In the genomic region with DNA sequence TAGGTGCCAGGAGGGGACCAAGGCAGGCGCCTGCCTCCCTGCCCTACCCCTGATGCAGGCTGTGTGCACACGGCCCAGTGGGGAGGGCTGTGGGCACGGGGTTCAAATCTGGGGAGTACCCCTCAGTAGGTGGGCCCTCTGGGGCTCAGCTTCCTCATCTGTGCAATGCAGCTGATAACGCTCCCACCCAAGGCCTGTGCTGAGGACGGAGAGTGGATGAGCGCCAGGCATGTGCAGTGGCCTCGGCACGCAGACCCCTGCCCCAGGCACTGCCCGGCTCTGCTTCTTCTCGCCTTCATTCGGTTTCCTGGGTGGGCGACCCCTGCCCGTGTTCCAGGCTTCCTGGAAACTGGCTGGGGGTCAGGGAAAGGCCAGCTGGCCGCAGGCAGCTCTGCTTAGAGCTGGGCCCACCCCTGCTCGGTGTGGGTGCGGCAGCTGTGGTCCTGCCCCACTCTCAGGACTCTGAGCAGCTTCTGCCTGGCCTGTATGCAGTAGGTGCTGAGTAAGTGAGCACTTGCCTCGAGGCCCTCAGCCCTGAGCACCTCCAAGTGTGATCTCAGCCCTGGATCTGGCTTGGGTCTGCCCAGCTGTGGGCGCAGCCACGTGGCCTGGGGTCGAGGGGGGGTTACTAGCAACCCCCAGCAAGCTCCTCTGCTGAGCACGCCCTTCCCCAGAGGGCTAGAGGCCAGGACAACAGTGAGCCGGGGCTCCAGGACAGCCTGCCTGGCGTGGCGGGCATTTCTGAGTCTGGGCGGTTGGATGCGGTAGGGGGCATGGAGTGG, we compare ENCODE assay signal across 1 cellular context.
TF ChIP-seq lines count a peak whose summit lies in the region.

No MANE protein-coding gene starts in this region.

TF ChIP-seq in HepG2, 621 proteins besides CTCF, POLR2A, EP300 and RAD21 (continues in another document):
- TF ChIP-seq CEBPG (CRISPR knock-in tag; IDR thresholded peaks at IDR 0.05) (no peak), ZNF558 (CRISPR knock-in tag; IDR thresholded peaks at IDR 0.05; ENCODE audit: borderline replicate concordance) (no peak), ZNF713 (CRISPR knock-in tag; IDR thresholded peaks at IDR 0.05) (no peak), PTBP1 (IDR thresholded peaks at IDR 0.05; ENCODE audit: low read depth, low read length, poor library complexity, severe bottlenecking) (no peak), ESRRA (CRISPR knock-in tag; IDR thresholded peaks at IDR 0.05; ENCODE audit: low read depth) (no peak), RFX1 (IDR thresholded peaks at IDR 0.05) (no peak), ZNF567 (CRISPR knock-in tag; IDR thresholded peaks at IDR 0.05; ENCODE audit: borderline replicate concordance) (no peak), NR1H2 (CRISPR knock-in tag; IDR thresholded peaks at IDR 0.05; ENCODE audit: borderline replicate concordance, low read depth) (no peak), ZFX (CRISPR knock-in tag; IDR thresholded peaks at IDR 0.05; ENCODE audit: low read depth) (peak; percentile 41), NPAS2 (CRISPR knock-in tag; IDR thresholded peaks at IDR 0.05; ENCODE audit: borderline replicate concordance) (no peak), NFKBIZ (CRISPR knock-in tag; IDR thresholded peaks at IDR 0.05) (no peak), DMAP1 (CRISPR knock-in tag; IDR thresholded peaks at IDR 0.05) (0 out of 2 replicates have a peak, but pooled peaks have one; percentile 14), ZNF550 (CRISPR knock-in tag; IDR thresholded peaks at IDR 0.05; ENCODE audit: borderline replicate concordance) (no peak), EHMT2 (IDR thresholded peaks at IDR 0.05; ENCODE audit: borderline replicate concordance, low read depth, low read length) (no peak), ATF1 (CRISPR knock-in tag; IDR thresholded peaks at IDR 0.05) (no peak), MZF1 (CRISPR knock-in tag; IDR thresholded peaks at IDR 0.05; ENCODE audit: borderline replicate concordance) (no peak), HMG20A (CRISPR knock-in tag; IDR thresholded peaks at IDR 0.05; ENCODE audit: borderline replicate concordance) (no peak), PAF1 (CRISPR knock-in tag; IDR thresholded peaks at IDR 0.05) (no peak), HNRNPL (IDR thresholded peaks at IDR 0.05; ENCODE audit: low read depth, low read length) (0 out of 2 replicates have a peak, but pooled peaks have one; percentile 30), SIN3A (IDR thresholded peaks at IDR 0.05; ENCODE audit: borderline replicate concordance, low read depth, low read length) (no peak), ZNF124 (CRISPR knock-in tag; IDR thresholded peaks at IDR 0.05) (no peak), GTF2F1 (IDR thresholded peaks at IDR 0.05; ENCODE audit: low read length) (no peak)
- TF ChIP-seq, protein P1, sequence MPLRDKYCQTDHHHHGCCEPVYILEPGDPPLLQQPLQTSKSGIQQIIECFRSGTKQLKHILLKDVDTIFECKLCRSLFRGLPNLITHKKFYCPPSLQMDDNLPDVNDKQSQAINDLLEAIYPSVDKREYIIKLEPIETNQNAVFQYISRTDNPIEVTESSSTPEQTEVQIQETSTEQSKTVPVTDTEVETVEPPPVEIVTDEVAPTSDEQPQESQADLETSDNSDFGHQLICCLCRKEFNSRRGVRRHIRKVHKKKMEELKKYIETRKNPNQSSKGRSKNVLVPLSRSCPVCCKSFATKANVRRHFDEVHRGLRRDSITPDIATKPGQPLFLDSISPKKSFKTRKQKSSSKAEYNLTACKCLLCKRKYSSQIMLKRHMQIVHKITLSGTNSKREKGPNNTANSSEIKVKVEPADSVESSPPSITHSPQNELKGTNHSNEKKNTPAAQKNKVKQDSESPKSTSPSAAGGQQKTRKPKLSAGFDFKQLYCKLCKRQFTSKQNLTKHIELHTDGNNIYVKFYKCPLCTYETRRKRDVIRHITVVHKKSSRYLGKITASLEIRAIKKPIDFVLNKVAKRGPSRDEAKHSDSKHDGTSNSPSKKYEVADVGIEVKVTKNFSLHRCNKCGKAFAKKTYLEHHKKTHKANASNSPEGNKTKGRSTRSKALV (CRISPR knock-in tag; IDR thresholded peaks at IDR 0.05) = no peak
- TF ChIP-seq, protein P2, sequence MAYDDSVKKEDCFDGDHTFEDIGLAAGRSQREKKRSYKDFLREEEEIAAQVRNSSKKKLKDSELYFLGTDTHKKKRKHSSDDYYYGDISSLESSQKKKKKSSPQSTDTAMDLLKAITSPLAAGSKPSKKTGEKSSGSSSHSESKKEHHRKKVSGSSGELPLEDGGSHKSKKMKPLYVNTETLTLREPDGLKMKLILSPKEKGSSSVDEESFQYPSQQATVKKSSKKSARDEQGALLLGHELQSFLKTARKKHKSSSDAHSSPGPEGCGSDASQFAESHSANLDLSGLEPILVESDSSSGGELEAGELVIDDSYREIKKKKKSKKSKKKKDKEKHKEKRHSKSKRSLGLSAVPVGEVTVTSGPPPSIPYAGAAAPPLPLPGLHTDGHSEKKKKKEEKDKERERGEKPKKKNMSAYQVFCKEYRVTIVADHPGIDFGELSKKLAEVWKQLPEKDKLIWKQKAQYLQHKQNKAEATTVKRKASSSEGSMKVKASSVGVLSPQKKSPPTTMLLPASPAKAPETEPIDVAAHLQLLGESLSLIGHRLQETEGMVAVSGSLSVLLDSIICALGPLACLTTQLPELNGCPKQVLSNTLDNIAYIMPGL (CRISPR knock-in tag; IDR thresholded peaks at IDR 0.05; ENCODE audit: borderline replicate concordance in 1 of 2, low read depth in 1 of 2) = no peak
- TF ChIP-seq, protein P3, sequence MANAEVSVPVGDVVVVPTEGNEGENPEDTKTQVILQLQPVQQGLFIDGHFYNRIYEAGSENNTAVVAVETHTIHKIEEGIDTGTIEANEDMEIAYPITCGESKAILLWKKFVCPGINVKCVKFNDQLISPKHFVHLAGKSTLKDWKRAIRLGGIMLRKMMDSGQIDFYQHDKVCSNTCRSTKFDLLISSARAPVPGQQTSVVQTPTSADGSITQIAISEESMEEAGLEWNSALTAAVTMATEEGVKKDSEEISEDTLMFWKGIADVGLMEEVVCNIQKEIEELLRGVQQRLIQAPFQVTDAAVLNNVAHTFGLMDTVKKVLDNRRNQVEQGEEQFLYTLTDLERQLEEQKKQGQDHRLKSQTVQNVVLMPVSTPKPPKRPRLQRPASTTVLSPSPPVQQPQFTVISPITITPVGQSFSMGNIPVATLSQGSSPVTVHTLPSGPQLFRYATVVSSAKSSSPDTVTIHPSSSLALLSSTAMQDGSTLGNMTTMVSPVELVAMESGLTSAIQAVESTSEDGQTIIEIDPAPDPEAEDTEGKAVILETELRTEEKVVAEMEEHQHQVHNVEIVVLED (CRISPR knock-in tag; IDR thresholded peaks at IDR 0.05; ENCODE audit: borderline replicate concordance) = no peak
- TF ChIP-seq, protein P4, sequence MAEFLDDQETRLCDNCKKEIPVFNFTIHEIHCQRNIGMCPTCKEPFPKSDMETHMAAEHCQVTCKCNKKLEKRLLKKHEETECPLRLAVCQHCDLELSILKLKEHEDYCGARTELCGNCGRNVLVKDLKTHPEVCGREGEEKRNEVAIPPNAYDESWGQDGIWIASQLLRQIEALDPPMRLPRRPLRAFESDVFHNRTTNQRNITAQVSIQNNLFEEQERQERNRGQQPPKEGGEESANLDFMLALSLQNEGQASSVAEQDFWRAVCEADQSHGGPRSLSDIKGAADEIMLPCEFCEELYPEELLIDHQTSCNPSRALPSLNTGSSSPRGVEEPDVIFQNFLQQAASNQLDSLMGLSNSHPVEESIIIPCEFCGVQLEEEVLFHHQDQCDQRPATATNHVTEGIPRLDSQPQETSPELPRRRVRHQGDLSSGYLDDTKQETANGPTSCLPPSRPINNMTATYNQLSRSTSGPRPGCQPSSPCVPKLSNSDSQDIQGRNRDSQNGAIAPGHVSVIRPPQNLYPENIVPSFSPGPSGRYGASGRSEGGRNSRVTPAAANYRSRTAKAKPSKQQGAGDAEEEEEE (CRISPR knock-in tag; IDR thresholded peaks at IDR 0.05; ENCODE audit: borderline replicate concordance) = no peak
- TF ChIP-seq, protein P5, sequence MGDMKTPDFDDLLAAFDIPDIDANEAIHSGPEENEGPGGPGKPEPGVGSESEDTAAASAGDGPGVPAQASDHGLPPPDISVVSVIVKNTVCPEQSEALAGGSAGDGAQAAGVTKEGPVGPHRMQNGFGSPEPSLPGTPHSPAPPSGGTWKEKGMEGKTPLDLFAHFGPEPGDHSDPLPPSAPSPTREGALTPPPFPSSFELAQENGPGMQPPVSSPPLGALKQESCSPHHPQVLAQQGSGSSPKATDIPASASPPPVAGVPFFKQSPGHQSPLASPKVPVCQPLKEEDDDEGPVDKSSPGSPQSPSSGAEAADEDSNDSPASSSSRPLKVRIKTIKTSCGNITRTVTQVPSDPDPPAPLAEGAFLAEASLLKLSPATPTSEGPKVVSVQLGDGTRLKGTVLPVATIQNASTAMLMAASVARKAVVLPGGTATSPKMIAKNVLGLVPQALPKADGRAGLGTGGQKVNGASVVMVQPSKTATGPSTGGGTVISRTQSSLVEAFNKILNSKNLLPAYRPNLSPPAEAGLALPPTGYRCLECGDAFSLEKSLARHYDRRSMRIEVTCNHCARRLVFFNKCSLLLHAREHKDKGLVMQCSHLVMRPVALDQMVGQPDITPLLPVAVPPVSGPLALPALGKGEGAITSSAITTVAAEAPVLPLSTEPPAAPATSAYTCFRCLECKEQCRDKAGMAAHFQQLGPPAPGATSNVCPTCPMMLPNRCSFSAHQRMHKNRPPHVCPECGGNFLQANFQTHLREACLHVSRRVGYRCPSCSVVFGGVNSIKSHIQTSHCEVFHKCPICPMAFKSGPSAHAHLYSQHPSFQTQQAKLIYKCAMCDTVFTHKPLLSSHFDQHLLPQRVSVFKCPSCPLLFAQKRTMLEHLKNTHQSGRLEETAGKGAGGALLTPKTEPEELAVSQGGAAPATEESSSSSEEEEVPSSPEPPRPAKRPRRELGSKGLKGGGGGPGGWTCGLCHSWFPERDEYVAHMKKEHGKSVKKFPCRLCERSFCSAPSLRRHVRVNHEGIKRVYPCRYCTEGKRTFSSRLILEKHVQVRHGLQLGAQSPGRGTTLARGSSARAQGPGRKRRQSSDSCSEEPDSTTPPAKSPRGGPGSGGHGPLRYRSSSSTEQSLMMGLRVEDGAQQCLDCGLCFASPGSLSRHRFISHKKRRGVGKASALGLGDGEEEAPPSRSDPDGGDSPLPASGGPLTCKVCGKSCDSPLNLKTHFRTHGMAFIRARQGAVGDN (CRISPR knock-in tag; IDR thresholded peaks at IDR 0.05) = peak; percentile 54
- TF ChIP-seq, protein P6, sequence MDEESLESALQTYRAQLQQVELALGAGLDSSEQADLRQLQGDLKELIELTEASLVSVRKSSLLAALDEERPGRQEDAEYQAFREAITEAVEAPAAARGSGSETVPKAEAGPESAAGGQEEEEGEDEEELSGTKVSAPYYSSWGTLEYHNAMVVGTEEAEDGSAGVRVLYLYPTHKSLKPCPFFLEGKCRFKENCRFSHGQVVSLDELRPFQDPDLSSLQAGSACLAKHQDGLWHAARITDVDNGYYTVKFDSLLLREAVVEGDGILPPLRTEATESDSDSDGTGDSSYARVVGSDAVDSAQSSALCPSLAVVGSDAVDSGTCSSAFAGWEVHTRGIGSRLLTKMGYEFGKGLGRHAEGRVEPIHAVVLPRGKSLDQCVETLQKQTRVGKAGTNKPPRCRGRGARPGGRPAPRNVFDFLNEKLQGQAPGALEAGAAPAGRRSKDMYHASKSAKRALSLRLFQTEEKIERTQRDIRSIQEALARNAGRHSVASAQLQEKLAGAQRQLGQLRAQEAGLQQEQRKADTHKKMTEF (CRISPR knock-in tag; IDR thresholded peaks at IDR 0.05) = no peak
- TF ChIP-seq, protein P7, sequence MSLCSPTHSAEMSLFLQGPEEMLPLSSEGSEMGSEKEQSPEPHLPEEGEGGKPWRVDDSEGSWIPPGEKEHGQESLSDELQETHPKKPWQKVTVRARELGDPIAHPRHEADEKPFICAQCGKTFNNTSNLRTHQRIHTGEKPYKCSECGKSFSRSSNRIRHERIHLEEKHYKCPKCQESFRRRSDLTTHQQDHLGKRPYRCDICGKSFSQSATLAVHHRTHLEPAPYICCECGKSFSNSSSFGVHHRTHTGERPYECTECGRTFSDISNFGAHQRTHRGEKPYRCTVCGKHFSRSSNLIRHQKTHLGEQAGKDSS (CRISPR knock-in tag; IDR thresholded peaks at IDR 0.05; ENCODE audit: borderline replicate concordance, low read depth) = no peak
- TF ChIP-seq, protein P8, sequence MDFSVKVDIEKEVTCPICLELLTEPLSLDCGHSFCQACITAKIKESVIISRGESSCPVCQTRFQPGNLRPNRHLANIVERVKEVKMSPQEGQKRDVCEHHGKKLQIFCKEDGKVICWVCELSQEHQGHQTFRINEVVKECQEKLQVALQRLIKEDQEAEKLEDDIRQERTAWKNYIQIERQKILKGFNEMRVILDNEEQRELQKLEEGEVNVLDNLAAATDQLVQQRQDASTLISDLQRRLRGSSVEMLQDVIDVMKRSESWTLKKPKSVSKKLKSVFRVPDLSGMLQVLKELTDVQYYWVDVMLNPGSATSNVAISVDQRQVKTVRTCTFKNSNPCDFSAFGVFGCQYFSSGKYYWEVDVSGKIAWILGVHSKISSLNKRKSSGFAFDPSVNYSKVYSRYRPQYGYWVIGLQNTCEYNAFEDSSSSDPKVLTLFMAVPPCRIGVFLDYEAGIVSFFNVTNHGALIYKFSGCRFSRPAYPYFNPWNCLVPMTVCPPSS (IDR thresholded peaks at IDR 0.05) = no peak
- TF ChIP-seq, protein P9, sequence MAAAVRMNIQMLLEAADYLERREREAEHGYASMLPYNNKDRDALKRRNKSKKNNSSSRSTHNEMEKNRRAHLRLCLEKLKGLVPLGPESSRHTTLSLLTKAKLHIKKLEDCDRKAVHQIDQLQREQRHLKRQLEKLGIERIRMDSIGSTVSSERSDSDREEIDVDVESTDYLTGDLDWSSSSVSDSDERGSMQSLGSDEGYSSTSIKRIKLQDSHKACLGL (CRISPR knock-in tag; IDR thresholded peaks at IDR 0.05) = no peak
- TF ChIP-seq, protein P10, sequence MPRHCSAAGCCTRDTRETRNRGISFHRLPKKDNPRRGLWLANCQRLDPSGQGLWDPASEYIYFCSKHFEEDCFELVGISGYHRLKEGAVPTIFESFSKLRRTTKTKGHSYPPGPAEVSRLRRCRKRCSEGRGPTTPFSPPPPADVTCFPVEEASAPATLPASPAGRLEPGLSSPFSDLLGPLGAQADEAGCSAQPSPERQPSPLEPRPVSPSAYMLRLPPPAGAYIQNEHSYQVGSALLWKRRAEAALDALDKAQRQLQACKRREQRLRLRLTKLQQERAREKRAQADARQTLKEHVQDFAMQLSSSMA (CRISPR knock-in tag; IDR thresholded peaks at IDR 0.05) = peak; percentile 81; the same call in 1 of the 2 replicates
- TF ChIP-seq, protein P11, sequence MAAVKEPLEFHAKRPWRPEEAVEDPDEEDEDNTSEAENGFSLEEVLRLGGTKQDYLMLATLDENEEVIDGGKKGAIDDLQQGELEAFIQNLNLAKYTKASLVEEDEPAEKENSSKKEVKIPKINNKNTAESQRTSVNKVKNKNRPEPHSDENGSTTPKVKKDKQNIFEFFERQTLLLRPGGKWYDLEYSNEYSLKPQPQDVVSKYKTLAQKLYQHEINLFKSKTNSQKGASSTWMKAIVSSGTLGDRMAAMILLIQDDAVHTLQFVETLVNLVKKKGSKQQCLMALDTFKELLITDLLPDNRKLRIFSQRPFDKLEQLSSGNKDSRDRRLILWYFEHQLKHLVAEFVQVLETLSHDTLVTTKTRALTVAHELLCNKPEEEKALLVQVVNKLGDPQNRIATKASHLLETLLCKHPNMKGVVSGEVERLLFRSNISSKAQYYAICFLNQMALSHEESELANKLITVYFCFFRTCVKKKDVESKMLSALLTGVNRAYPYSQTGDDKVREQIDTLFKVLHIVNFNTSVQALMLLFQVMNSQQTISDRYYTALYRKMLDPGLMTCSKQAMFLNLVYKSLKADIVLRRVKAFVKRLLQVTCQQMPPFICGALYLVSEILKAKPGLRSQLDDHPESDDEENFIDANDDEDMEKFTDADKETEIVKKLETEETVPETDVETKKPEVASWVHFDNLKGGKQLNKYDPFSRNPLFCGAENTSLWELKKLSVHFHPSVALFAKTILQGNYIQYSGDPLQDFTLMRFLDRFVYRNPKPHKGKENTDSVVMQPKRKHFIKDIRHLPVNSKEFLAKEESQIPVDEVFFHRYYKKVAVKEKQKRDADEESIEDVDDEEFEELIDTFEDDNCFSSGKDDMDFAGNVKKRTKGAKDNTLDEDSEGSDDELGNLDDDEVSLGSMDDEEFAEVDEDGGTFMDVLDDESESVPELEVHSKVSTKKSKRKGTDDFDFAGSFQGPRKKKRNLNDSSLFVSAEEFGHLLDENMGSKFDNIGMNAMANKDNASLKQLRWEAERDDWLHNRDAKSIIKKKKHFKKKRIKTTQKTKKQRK (IDR thresholded peaks at IDR 0.05; ENCODE audit: low read length) = no peak
